Comparison of ENCODE assay signal across 21 cellular contexts in the genomic region with DNA sequence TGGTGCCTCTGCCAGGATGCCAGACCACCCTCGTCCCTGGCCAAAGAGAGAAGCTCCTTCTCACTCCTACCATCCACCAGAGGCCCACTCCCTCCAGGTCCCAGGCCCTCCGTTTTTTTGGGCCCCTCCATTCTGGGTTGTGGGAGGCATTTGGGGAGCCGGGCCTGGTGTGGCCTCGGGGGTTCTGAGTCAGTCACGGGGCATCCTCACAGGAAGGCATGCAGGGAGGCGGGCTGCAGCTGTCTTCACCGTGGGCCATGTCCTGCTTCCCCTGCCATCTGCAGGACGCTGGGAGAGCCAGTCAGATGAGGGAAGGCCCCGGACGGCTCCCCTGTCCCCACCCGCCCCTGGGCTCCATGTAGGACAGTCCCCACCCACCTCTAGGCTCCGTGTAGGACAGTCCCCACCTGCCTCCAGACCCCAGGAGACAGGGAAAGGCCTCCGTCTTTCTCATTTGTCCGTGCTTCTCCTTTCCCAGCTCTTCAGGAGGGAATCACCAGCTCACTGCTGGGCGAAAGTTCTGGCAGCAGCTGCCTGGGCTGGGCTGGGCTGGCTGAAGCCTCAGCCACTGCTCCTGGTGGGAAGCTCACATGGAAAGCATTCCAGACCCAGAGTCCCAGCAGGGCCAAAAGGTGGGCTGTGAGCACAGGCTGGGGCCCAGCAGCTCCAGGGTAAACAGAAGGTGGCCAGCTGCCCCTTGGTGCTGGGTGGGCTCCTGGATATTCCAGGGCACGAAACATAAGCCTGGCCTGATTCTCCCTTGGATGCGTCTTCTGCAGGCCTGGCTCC.
DNase-seq lines count a peak whose midpoint lies in the region; ATAC-seq and TF ChIP-seq lines count a peak whose summit lies in the region.
"Had no signal": no experiment of that assay in that cellular context is flagged by ENCODE, and none has a peak within 500 bp of the region (broad histone marks: within the 10 kb centered on the region; RNA-seq: fewer than 3 reads in every experiment).

No MANE protein-coding gene starts in this region.

- no peaks in the 10 kb centered on the region for H3K9me3 Mint-ChIP-seq in activated naive CD4-positive, alpha-beta T cell treated with anti-CD3 and anti-CD28 coated beads, Interleukin-2, amount 10 ng/mL, durations not matched to agents 7 days and 5 days
- H3K9me3 Mint-ChIP-seq: activated T-helper 17 cell treated with anti-CD3 and anti-CD28 coated beads, Interleukin-2, amount 50 U/mL, for 72 hours had no signal

- H3K4me1 Mint-ChIP-seq in activated naive CD4-positive, alpha-beta T cell treated with anti-CD3 and anti-CD28 coated beads, Interleukin-2, amount 10 ng/mL, durations not matched to agents 7 days and 5 days, result no peaks in the 10 kb centered on the region
- H3K4me1 Mint-ChIP-seq: activated CD4-positive, alpha-beta T cell treated with anti-CD3 and anti-CD28 coated beads for 36 hours; activated T-helper 17 cell treated with anti-CD3 and anti-CD28 coated beads, Interleukin-2, amount 50 U/mL, for 72 hours had no signal

- H3K36me3 ChIP-seq in WERI-Rb-1, result no peaks in the 10 kb centered on the region
- no peaks in the 10 kb centered on the region for H3K36me3 ChIP-seq in lung (ENCODE audit: control insufficient read depth in 2 of 2, insufficient read depth in 2 of 2, low read length in 2 of 2)
- no peaks in the 10 kb centered on the region for H3K36me3 ChIP-seq in tibial artery
- H3K36me3 ChIP-seq: BLaER1, cardiac muscle cell, stomach had no signal

- DNase-seq in activated naive CD4-positive, alpha-beta T cell treated with anti-CD3 and anti-CD28 coated beads, Interleukin-2, amount 10 ng/mL, durations not matched to agents 7 days and 5 days, result peak; percentile 4
- no peak for DNase-seq in activated naive CD4-positive, alpha-beta T cell (lab: John Stamatoyannopoulos, UW)
- peak; percentile 27 for DNase-seq in WERI-Rb-1
- DNase-seq in lung (ENCODE audit: low spot score), result no peak
- DNase-seq in tibial artery, result peak; percentile 16 to 56
- no peak for DNase-seq in GM20000 (ENCODE audit: low spot score)
- no peak for DNase-seq in putamen (ENCODE audit: low spot score)
- no peak for DNase-seq in epidermal melanocyte (ENCODE audit: insufficient read length, low spot score)
- DNase-seq: activated CD4-positive, alpha-beta T cell treated with anti-CD3 and anti-CD28 coated beads for 36 hours; amygdala; DND-41; GM23248; NCI-H1092; NCI-H187 treated with DMSO at 0.1 percent for 48 hours; stomach had no signal

- 74 to 86% methylated on average over 16 to 17 of the region's 17 CpGs for WGBS in lung, 2 donors

- H3K9me3 ChIP-seq in WERI-Rb-1 (ENCODE audit: severe bottlenecking), result no peaks in the 10 kb centered on the region
- peaks cover 0 to 22% of the 10 kb centered on the region in 2 donors for H3K9me3 ChIP-seq in lung (ENCODE audit: control insufficient read depth in 2 of 2, insufficient read depth in 1 of 2, low read length in 1 of 2)
- peaks cover 0 to 4% (median 0%) of the 10 kb centered on the region in 3 donors for H3K9me3 ChIP-seq in tibial artery
- H3K9me3 ChIP-seq: BLaER1, Caco-2 had no signal

- no peak overlapping the region for H3K27ac ChIP-seq in WERI-Rb-1
- no peak overlapping the region for H3K27ac ChIP-seq in lung (ENCODE audit: low read depth in 1 of 2, low read length in 1 of 2)
- H3K27ac ChIP-seq in tibial artery, result no peak overlapping the region
- H3K27ac ChIP-seq: BLaER1, cardiac muscle cell, GM23248, stomach had no signal

- H3K4me3 ChIP-seq in WERI-Rb-1 (ENCODE audit: low read depth, low read length) (no peak overlapping the region), lung (no peak overlapping the region), tibial artery (no peak overlapping the region)
- H3K4me3 ChIP-seq: BLaER1, cardiac muscle cell, GM23248, stomach had no signal

- H3K27me3 Mint-ChIP-seq in activated naive CD4-positive, alpha-beta T cell treated with anti-CD3 and anti-CD28 coated beads, Interleukin-2, amount 10 ng/mL, durations not matched to agents 7 days and 5 days, result peaks cover 6% of the 10 kb centered on the region
- H3K27me3 Mint-ChIP-seq: activated CD4-positive, alpha-beta T cell treated with anti-CD3 and anti-CD28 coated beads for 36 hours; activated T-helper 17 cell treated with anti-CD3 and anti-CD28 coated beads, Interleukin-2, amount 50 U/mL, for 72 hours had no signal

- CTCF ChIA-PET in activated naive CD4-positive, alpha-beta T cell treated with anti-CD3 and anti-CD28 coated beads, Interleukin-2, amount 10 ng/mL, durations not matched to agents 7 days and 5 days (lab: Charles Lee), result no interaction called here

- ATAC-seq in lung (ENCODE audit: insufficient read depth, low FRiP score), result peak; percentile 27
- ATAC-seq: activated CD4-positive, alpha-beta T cell treated with anti-CD3 and anti-CD28 coated beads for 36 hours; activated T-helper 17 cell treated with anti-CD3 and anti-CD28 coated beads, Interleukin-2, amount 50 U/mL, for 72 hours; left lobe of liver; T-cell had no signal

- TF ChIP-seq CTCF in WERI-Rb-1 (IDR thresholded peaks at IDR 0.05; ENCODE audit: low read depth, low read length) (no peak), lung (IDR thresholded peaks at IDR 0.05; ENCODE audit: control extremely low read depth, extremely low read depth) (no peak), tibial artery (IDR thresholded peaks at IDR 0.05) (no peak), GM20000 (IDR thresholded peaks at IDR 0.05; ENCODE audit: extremely low read depth, missing control alignments) (no peak)

- H3K27ac Mint-ChIP-seq in activated naive CD4-positive, alpha-beta T cell treated with anti-CD3 and anti-CD28 coated beads, Interleukin-2, amount 10 ng/mL, durations not matched to agents 7 days and 5 days, result no peak overlapping the region
- H3K27ac Mint-ChIP-seq: activated CD4-positive, alpha-beta T cell treated with anti-CD3 and anti-CD28 coated beads for 36 hours; activated T-helper 17 cell treated with anti-CD3 and anti-CD28 coated beads, Interleukin-2, amount 50 U/mL, for 72 hours; T-cell had no signal

- H3K4me3 Mint-ChIP-seq in activated naive CD4-positive, alpha-beta T cell treated with anti-CD3 and anti-CD28 coated beads, Interleukin-2, amount 10 ng/mL, durations not matched to agents 7 days and 5 days, result no peak overlapping the region
- H3K4me3 Mint-ChIP-seq: activated CD4-positive, alpha-beta T cell treated with anti-CD3 and anti-CD28 coated beads for 36 hours; activated T-helper 17 cell treated with anti-CD3 and anti-CD28 coated beads, Interleukin-2, amount 50 U/mL, for 72 hours; T-cell had no signal

- no peaks in the 10 kb centered on the region for H3K36me3 Mint-ChIP-seq in activated naive CD4-positive, alpha-beta T cell treated with anti-CD3 and anti-CD28 coated beads, Interleukin-2, amount 10 ng/mL, durations not matched to agents 7 days and 5 days
- H3K36me3 Mint-ChIP-seq: T-cell had no signal

- H3K27me3 ChIP-seq in WERI-Rb-1 (ENCODE audit: insufficient read depth, low read depth, severe bottlenecking) (no peaks in the 10 kb centered on the region), lung (ENCODE audit: control insufficient read depth, insufficient read depth) (no peaks in the 10 kb centered on the region), tibial artery (peaks cover 0 to 54% of the 10 kb centered on the region in 2 donors)
- H3K27me3 ChIP-seq: BLaER1, cardiac muscle cell had no signal

- H3K4me1 ChIP-seq in lung (ENCODE audit: control insufficient read depth in 2 of 2, insufficient read depth in 2 of 2, low read length in 2 of 2) (peaks cover 0 to 8% of the 10 kb centered on the region in 2 donors), tibial artery (no peaks in the 10 kb centered on the region)
- H3K4me1 ChIP-seq: Caco-2, stomach had no signal

- intact Hi-C loops in tibial artery (cut with DNase I; ENCODE audit: low total_unique reads), result no loop called here

Comparison
In these comparisons a context has a peak if more than half of its experiments do, and no peak if none do; other contexts are left out.
1. DNase-seq: peak in activated naive CD4-positive, alpha-beta T cell treated with anti-CD3 and anti-CD28 coated beads, Interleukin-2, amount 10 ng/mL, durations not matched to agents 7 days and 5 days (single experiment), WERI-Rb-1 (single experiment) and tibial artery (2 of 2); none in activated naive CD4-positive, alpha-beta T cell (0 of 4), lung (single experiment), GM20000 (single experiment), putamen (single experiment) and epidermal melanocyte (single experiment).